ENCODE assay signal across 8 cellular contexts in genomic region chr6:39317256-39317655, GRCh38. TPM values are rescaled to one million over a fixed set of nuclear protein-coding genes. Genes with fewer than 3 reads are reported as not detected.
"Had no signal": no experiment of that assay in that cellular context is flagged by ENCODE, and none has a peak within 500 bp of the region (broad histone marks: within the 10 kb centered on the region; RNA-seq: fewer than 3 reads in every experiment).

No MANE protein-coding gene starts in this region.

- H3K27ac ChIP-seq: HL-60 had no signal

- H3K27ac Mint-ChIP-seq: IgD-negative memory B cell had no signal

- H3K4me3 Mint-ChIP-seq: IgD-negative memory B cell had no signal

- DNase-seq: IMR-90, KBM-7 had no signal

- ATAC-seq: HepG2, K562 had no signal

- H3K36me3 Mint-ChIP-seq: IgD-negative memory B cell had no signal

- H3K9me3 Mint-ChIP-seq: IgD-negative memory B cell had no signal

RNA-seq across cellular contexts. Expression of gene KCNK17, which starts 3.0 kb away (rescaled TPM):
- total RNA-seq: HepG2, HT1080, IMR-90, K562 had no signal
- polyA plus RNA-seq: HepG2, IgD-negative memory B cell, IMR-90, K562 had no signal

RNA-seq across cellular contexts. Expression of gene KCNK16, which starts 5.2 kb away (rescaled TPM):
- total RNA-seq: HepG2, HT-29, HT1080, IMR-90, K562 had no signal
- polyA plus RNA-seq: HepG2, IgD-negative memory B cell, IMR-90, K562 had no signal
